Comparison of ENCODE assay signal across 11 cellular contexts in the genomic region with DNA sequence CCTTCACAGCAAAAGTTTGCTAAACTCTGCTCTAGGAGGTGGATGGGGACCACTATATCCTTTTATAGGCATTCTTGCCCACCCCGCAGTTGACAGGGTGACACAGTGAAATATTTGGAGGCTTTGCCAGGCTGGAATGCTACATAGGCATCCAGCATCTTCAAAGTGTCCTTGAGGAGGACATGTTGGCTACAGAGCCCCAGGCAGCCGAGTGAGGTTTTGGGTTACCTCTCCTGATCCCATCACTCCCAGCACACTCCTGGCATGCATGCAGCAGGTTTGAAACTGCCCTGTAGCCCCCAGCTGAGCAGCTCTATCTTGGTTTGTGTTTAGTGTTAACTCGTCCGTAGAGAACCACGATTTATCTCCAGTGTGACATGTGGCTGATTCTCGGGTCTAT. TPM values are rescaled to one million over a fixed set of nuclear protein-coding genes. Genes with fewer than 3 reads are reported as not detected.
DNase-seq lines count a peak whose midpoint lies in the region; ATAC-seq and TF ChIP-seq lines count a peak whose summit lies in the region.
"Had no signal": no experiment of that assay in that cellular context is flagged by ENCODE, and none has a peak within 500 bp of the region (broad histone marks: within the 10 kb centered on the region; RNA-seq: fewer than 3 reads in every experiment).

No MANE protein-coding gene starts in this region.

- no peaks in the 10 kb centered on the region for H3K27me3 Mint-ChIP-seq in activated CD4-positive, alpha-beta T cell treated with anti-CD3 and anti-CD28 coated beads for 36 hours
- H3K27me3 Mint-ChIP-seq: activated CD4-positive, alpha-beta T cell treated with anti-CD3 and anti-CD28 coated beads, Interleukin-2, amount 10 ng/mL, durations not matched to agents 7 days and 5 days had no signal

- H3K36me3 Mint-ChIP-seq in activated CD4-positive, alpha-beta T cell treated with anti-CD3 and anti-CD28 coated beads for 36 hours (ENCODE audit: low read depth) = peaks cover 71% of the 10 kb centered on the region

- no peak for TF ChIP-seq POLR2A in transverse colon (IDR thresholded peaks at IDR 0.05)

- DNase-seq in activated CD4-positive, alpha-beta T cell treated with anti-CD3 and anti-CD28 coated beads for 36 hours = no peak
- DNase-seq in activated CD4-positive, alpha-beta T cell treated with anti-CD3 and anti-CD28 coated beads for 1 hour = no peak
- DNase-seq in epithelial cell of esophagus (ENCODE audit: low read depth) = no peak
- no peak for DNase-seq in transverse colon
- DNase-seq in left colon = no peak
- DNase-seq in GOT3 (lab: John Stamatoyannopoulos, UW) = no peak
- DNase-seq: activated CD4-positive, alpha-beta T cell treated with anti-CD3 and anti-CD28 coated beads, Interleukin-2, amount 10 ng/mL, durations not matched to agents 7 days and 5 days; DMS53; NCI-H1105 treated with DMSO at 0.1 percent for 48 hours had no signal

- intact Hi-C loops in activated CD4-positive, alpha-beta T cell treated with anti-CD3 and anti-CD28 coated beads for 36 hours (cut with DNase I, micrococcal nuclease) = loop anchor here (10.0 kb wide), 2 partner anchors 245 to 1185 kb away; a partner anchor contains a TSS
- intact Hi-C loops in transverse colon (cut with DNase I; ENCODE audit: low total_unique reads) (loop anchor here (5.0 to 10.0 kb wide), 2 partner anchors 235 to 628 kb away; a partner anchor contains a TSS), left colon (cut with DNase I, micrococcal nuclease) (no loop called here)

- CTCF ChIA-PET in activated CD4-positive, alpha-beta T cell treated with anti-CD3 and anti-CD28 coated beads for 36 hours (lab: Charles Lee) = interaction anchor here (0.9 to 1.0 kb wide), 2 partner anchors 22 to 675 kb away, joined by 3 to 4 read pairs; no protein-coding TSS in a partner anchor

- in situ Hi-C loops in transverse colon (cut with MboI; ENCODE audit: low pct_ligation_motif_present in 1 of 4, low pct_unique_long_range_greater_than_20kb in 1 of 4, low sequenced_read_pairs in 3 of 4) = loop anchor here in 2 of 4 donors (25.0 kb wide), 1 partner anchor 638 kb away; a partner anchor contains a TSS

- peaks cover 72% of the 10 kb centered on the region for H3K4me1 Mint-ChIP-seq in activated CD4-positive, alpha-beta T cell treated with anti-CD3 and anti-CD28 coated beads for 36 hours

- H3K4me1 ChIP-seq in mesodermal cell (ENCODE audit: control insufficient read depth, insufficient read depth, low read length, poor library complexity, severe bottlenecking) (peaks cover 58% of the 10 kb centered on the region), transverse colon (peaks cover 52 to 75% (median 64%) of the 10 kb centered on the region in 4 donors)

- WGBS in mesodermal cell (ENCODE audit: insufficient coverage in 2 of 2), 2 experiments = 70 to 92% methylated on average over 2 to 5 of the region's 6 CpGs
- 12 to 60% methylated on average over 3 to 6 of the region's 6 CpGs for WGBS in transverse colon (ENCODE audit: low coverage in 1 of 2), 2 donors

- H3K36me3 ChIP-seq in mesodermal cell (ENCODE audit: control insufficient read depth, insufficient read depth, low read length) (peaks cover 92% of the 10 kb centered on the region), transverse colon (peaks cover 0 to 23% (median 13%) of the 10 kb centered on the region in 4 donors)

- H3K27ac ChIP-seq in mesodermal cell (ENCODE audit: low read depth, low read length, severe bottlenecking) = peak overlapping the region; percentile 5
- H3K27ac ChIP-seq in transverse colon = peak overlapping the region; percentile 100

- no peaks in the 10 kb centered on the region for H3K9me3 Mint-ChIP-seq in activated CD4-positive, alpha-beta T cell treated with anti-CD3 and anti-CD28 coated beads for 36 hours (ENCODE audit: low read depth)
- H3K9me3 Mint-ChIP-seq: activated CD4-positive, alpha-beta T cell treated with anti-CD3 and anti-CD28 coated beads, Interleukin-2, amount 10 ng/mL, durations not matched to agents 7 days and 5 days had no signal

- no peak for TF ChIP-seq EP300 in transverse colon (IDR thresholded peaks at IDR 0.05; ENCODE audit: low read depth)

- POLR2A ChIA-PET in activated CD4-positive, alpha-beta T cell treated with anti-CD3 and anti-CD28 coated beads for 36 hours (lab: Charles Lee) = no interaction called here

- ATAC-seq in activated CD4-positive, alpha-beta T cell treated with anti-CD3 and anti-CD28 coated beads for 36 hours = no peak
- no peak for ATAC-seq in HG03378 (IDR thresholded peaks at IDR 0.05; ENCODE audit: unreplicated experiment)
- no peak for ATAC-seq in left colon

- H3K4me3 ChIP-seq in epithelial cell of esophagus (ENCODE audit: low read length) = peak overlapping the region; percentile 63
- H3K4me3 ChIP-seq in mesodermal cell (ENCODE audit: extremely low read depth, insufficient read depth, low read length, poor library complexity, severe bottlenecking) = no peak overlapping the region
- H3K4me3 ChIP-seq in transverse colon = peak overlapping the region in 1 of 4 donors; percentile 99

- peak overlapping the region; percentile 56 for H3K27ac Mint-ChIP-seq in activated CD4-positive, alpha-beta T cell treated with anti-CD3 and anti-CD28 coated beads for 36 hours
- H3K27ac Mint-ChIP-seq: activated CD4-positive, alpha-beta T cell treated with anti-CD3 and anti-CD28 coated beads, Interleukin-2, amount 10 ng/mL, durations not matched to agents 7 days and 5 days had no signal

- H3K4me3 Mint-ChIP-seq in activated CD4-positive, alpha-beta T cell treated with anti-CD3 and anti-CD28 coated beads for 36 hours = no peak overlapping the region
- H3K4me3 Mint-ChIP-seq: activated CD4-positive, alpha-beta T cell treated with anti-CD3 and anti-CD28 coated beads, Interleukin-2, amount 10 ng/mL, durations not matched to agents 7 days and 5 days had no signal

- TF ChIP-seq CTCF in epithelial cell of esophagus (IDR thresholded peaks at IDR 0.05; ENCODE audit: insufficient read depth, low read depth, low read length, missing control alignments) (no peak), transverse colon (IDR thresholded peaks at IDR 0.05) (no peak)

- no peaks in the 10 kb centered on the region for H3K27me3 ChIP-seq in transverse colon

- H3K9me3 ChIP-seq in mesodermal cell (ENCODE audit: control insufficient read depth, low read length) (no peaks in the 10 kb centered on the region), transverse colon (no peaks in the 10 kb centered on the region)

RNA-seq across cellular contexts. Expression of a gene that starts 7.3 kb away (rescaled TPM):
- 100 to 1,000 TPM; 135 to 225 TPM for total RNA-seq in activated CD4-positive, alpha-beta T cell treated with anti-CD3 and anti-CD28 coated beads for 36 hours
- 27.5 TPM for polyA plus RNA-seq in mesodermal cell (2013, experiment 1 of 2)
- 28.4 TPM for polyA plus RNA-seq in mesodermal cell (2013, experiment 2 of 2)
- total RNA-seq in transverse colon (100 to 1,000 TPM; 135 to 358 (median 233) TPM), left colon (100 to 1,000 TPM; 142 to 197 TPM)

Comparison
In these comparisons a context has a peak if more than half of its experiments do, and no peak if none do; other contexts are left out.
1. intact Hi-C loops: an anchor here in activated CD4-positive, alpha-beta T cell treated with anti-CD3 and anti-CD28 coated beads for 36 hours (10.0 kb wide) and transverse colon (5.0 to 10.0 kb wide); none called in left colon.